In the genomic region with DNA sequence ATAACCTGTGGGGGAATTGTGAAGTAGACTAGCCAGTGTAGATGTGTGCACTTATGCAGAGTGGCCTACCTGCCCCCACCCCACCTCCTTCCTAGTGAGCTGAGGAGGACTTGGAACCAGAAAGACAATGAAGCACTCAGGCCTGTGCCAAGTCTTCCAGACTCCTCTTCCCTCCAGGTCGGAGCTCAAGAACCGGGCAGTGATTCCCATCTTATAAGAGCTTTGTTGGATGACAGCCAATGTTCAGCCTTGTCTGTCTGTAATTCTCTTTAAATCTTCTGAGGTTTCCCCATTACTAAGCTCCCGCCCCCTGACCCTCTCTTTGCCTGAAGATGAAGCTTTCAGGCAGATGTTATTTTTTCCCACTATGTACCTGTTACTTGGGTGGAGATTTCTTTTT, we compare ENCODE assay signal across 17 cellular contexts.
A peak's percentile ranks its signal among the peaks of the same experiment; 100 is the strongest.
DNase-seq lines count a peak whose midpoint lies in the region; ATAC-seq, FAIRE-seq and TF ChIP-seq lines count a peak whose summit lies in the region.
"Had no signal": no experiment of that assay in that cellular context is flagged by ENCODE, and none has a peak within 500 bp of the region (broad histone marks: within the 10 kb centered on the region; RNA-seq: fewer than 3 reads in every experiment).

No MANE protein-coding gene starts in this region.

- H3K27me3 ChIP-seq in mammary epithelial cell (ENCODE audit: insufficient read depth, low read length) = no peaks in the 10 kb centered on the region
- no peaks in the 10 kb centered on the region for H3K27me3 ChIP-seq in WERI-Rb-1 (ENCODE audit: insufficient read depth, low read depth, severe bottlenecking)
- H3K27me3 ChIP-seq in thyroid gland = no peaks in the 10 kb centered on the region

- POLR2A ChIA-PET in MCF 10A (lab: Yijun Ruan, JAX) = no interaction called here

- H3K4me1 Mint-ChIP-seq in MCF 10A (ENCODE audit: insufficient read depth, unreplicated experiment) = no peaks in the 10 kb centered on the region
- H3K4me1 Mint-ChIP-seq: CD14-positive monocyte had no signal

- 43% methylated on average over 3 of the region's 3 CpGs for WGBS in mammary epithelial cell (ENCODE audit: low coverage, missing lambda C conversion rate)
- 31 to 36% methylated on average over 3 of the region's 3 CpGs for WGBS in thyroid gland, 2 donors

- no peaks in the 10 kb centered on the region for H4K20me1 ChIP-seq in mammary epithelial cell (ENCODE audit: insufficient read depth, low read length)

- no TSS peak for BruUV-seq in MCF 10A (replicated peaks; lab: Mats Ljungman, UMichigan)
- BruUV-seq in mammary epithelial cell (replicated peaks; lab: Mats Ljungman, UMichigan) = no TSS peak

- intact Hi-C loops in MCF 10A (cut with micrococcal nuclease) (no loop called here), mammary epithelial cell (cut with micrococcal nuclease) (no loop called here), thyroid gland (cut with DNase I) (no loop called here), Right ventricle myocardium inferior (cut with DNase I) (no loop called here)

- TF ChIP-seq CTCF in MCF 10A (IDR thresholded peaks at IDR 0.05; ENCODE audit: unreplicated experiment) (no peak), mammary epithelial cell (conservative IDR thresholded peaks at IDR 0.05 in 1 of 2, IDR thresholded peaks at IDR 0.05 in 1 of 2; ENCODE audit: extremely low read depth in 1 of 2, insufficient read depth in 1 of 2, low read depth in 1 of 2, low read length in 2 of 2) (no peak), WERI-Rb-1 (IDR thresholded peaks at IDR 0.05; ENCODE audit: low read depth, low read length) (no peak), thyroid gland (IDR thresholded peaks at IDR 0.05) (no peak)

- no peak overlapping the region for H3K4me3 Mint-ChIP-seq in MCF 10A (ENCODE audit: unreplicated experiment)
- H3K4me3 Mint-ChIP-seq: CD14-positive monocyte, HFFc6 had no signal

- no peak overlapping the region for H3K27ac ChIP-seq in mammary epithelial cell (ENCODE audit: insufficient read depth, low read depth, low read length)
- H3K27ac ChIP-seq in WERI-Rb-1 = no peak overlapping the region
- peak overlapping the region in 1 of 3 donors; percentile 14 for H3K27ac ChIP-seq in thyroid gland
- H3K27ac ChIP-seq: HL-60 had no signal

- no peak for ATAC-seq in Right ventricle myocardium inferior

- no peaks in the 10 kb centered on the region for H3K9me3 Mint-ChIP-seq in MCF 10A (ENCODE audit: unreplicated experiment)
- H3K9me3 Mint-ChIP-seq: HFFc6 had no signal

- H3K27ac Mint-ChIP-seq in MCF 10A (ENCODE audit: low read depth, unreplicated experiment) = no peak overlapping the region
- H3K27ac Mint-ChIP-seq: CD14-positive monocyte, HFFc6 had no signal

- no peaks in the 10 kb centered on the region for H3K79me2 ChIP-seq in mammary epithelial cell (ENCODE audit: insufficient read depth, low read length)

- peaks cover 6% of the 10 kb centered on the region for H3K36me3 Mint-ChIP-seq in MCF 10A (ENCODE audit: insufficient read depth, unreplicated experiment)

- TF ChIP-seq POLR2A in thyroid gland (IDR thresholded peaks at IDR 0.05) = no peak

- H3K9ac ChIP-seq in mammary epithelial cell (ENCODE audit: insufficient read depth, low read length) = no peak overlapping the region

- no peak overlapping the region for H2AFZ ChIP-seq in mammary epithelial cell (ENCODE audit: low read depth, low read length)

- dilution Hi-C loops in mammary epithelial cell (cut with HindIII; ENCODE audit: low sequenced_read_pairs) = no loop called here

- no peaks in the 10 kb centered on the region for H3K36me3 ChIP-seq in mammary epithelial cell (ENCODE audit: insufficient read depth, low read length)
- no peaks in the 10 kb centered on the region for H3K36me3 ChIP-seq in WERI-Rb-1
- no peaks in the 10 kb centered on the region for H3K36me3 ChIP-seq in thyroid gland

- H3K9me3 ChIP-seq in mammary epithelial cell (replicated peaks; ENCODE audit: insufficient read depth, low read length) = no peaks in the 10 kb centered on the region
- H3K9me3 ChIP-seq in WERI-Rb-1 (ENCODE audit: severe bottlenecking) = peaks cover 3% of the 10 kb centered on the region
- H3K9me3 ChIP-seq in thyroid gland = no peaks in the 10 kb centered on the region

- no peak for FAIRE-seq in HTR-8/SVneo (lab: Jason Lieb, UNC)

- H3K4me2 ChIP-seq in mammary epithelial cell (ENCODE audit: insufficient read depth, low read depth, low read length) = no peak overlapping the region

- DNase-seq in MCF 10A (ENCODE audit: unreplicated experiment) (peak; percentile 2), mammary epithelial cell (no peak), NCI-H2171 (lab: John Stamatoyannopoulos, UW) (peak; percentile 16), WERI-Rb-1 (peak; percentile 20), thyroid gland (peak; percentile 27 to 41), Right ventricle myocardium inferior (ENCODE audit: missing footprints) (no peak), HTR-8/SVneo (ENCODE audit: insufficient read length, low spot score) (no peak), NCI-H345 treated with DMSO at 0.1 percent for 48 hours (lab: John Stamatoyannopoulos, UW; ENCODE audit: unreplicated experiment) (no peak)
- DNase-seq: HFFc6; NCI-H146; NCI-H2081; NK-92 treated with Interleukin-12 subunit alpha and Interleukin-12 subunit beta, amount 100 ng/mL, for 24 hours; OCI-M1; RPMI8226; T-helper 2 cell had no signal

- H3K27me3 Mint-ChIP-seq in MCF 10A (ENCODE audit: insufficient read depth, unreplicated experiment) = peaks cover 5% of the 10 kb centered on the region

- in situ Hi-C loops in mammary epithelial cell (cut with MboI; ENCODE audit: low sequenced_read_pairs in 2 of 2) = no loop called here

- CTCF ChIA-PET in MCF 10A (lab: Yijun Ruan, JAX) (no interaction called here), mammary epithelial cell (lab: Charles Lee; ENCODE audit: low non-redundant PET) (no interaction called here)

- H3K4me3 ChIP-seq in mammary epithelial cell (replicated peaks in 1 of 3; ENCODE audit: insufficient read depth in 1 of 3, low read depth in 2 of 3, low read length in 3 of 3) (no peak overlapping the region), WERI-Rb-1 (ENCODE audit: low read depth, low read length) (no peak overlapping the region), thyroid gland (replicated peaks in 1 of 3) (no peak overlapping the region)

- no peaks in the 10 kb centered on the region for H3K4me1 ChIP-seq in mammary epithelial cell (ENCODE audit: insufficient read depth, low read length)
- H3K4me1 ChIP-seq in thyroid gland = peaks cover 0 to 12% of the 10 kb centered on the region in 2 donors

Comparison
In these comparisons a context has a peak if more than half of its experiments do, and no peak if none do; other contexts are left out.
1. DNase-seq: peak in MCF 10A (single experiment), NCI-H2171 (single experiment), WERI-Rb-1 (single experiment) and thyroid gland (2 of 2); none in mammary epithelial cell (single experiment), Right ventricle myocardium inferior (single experiment), HTR-8/SVneo (single experiment) and NCI-H345 treated with DMSO at 0.1 percent for 48 hours (single experiment).